Comparison of ENCODE assay signal across 2 cellular contexts in genomic region chr7:37729160-37729559, GRCh38.
TF ChIP-seq lines count a peak whose summit lies in the region.

No MANE protein-coding gene starts in this region.

TF ChIP-seq in GM23338, 12 proteins besides CTCF, POLR2A, EP300 and RAD21:
- TF ChIP-seq ETS1 (IDR thresholded peaks at IDR 0.05) (no peak), EZH2phosphoT487 (IDR thresholded peaks at IDR 0.05; ENCODE audit: unreplicated experiment) (no peak), ZNF462 (CRISPR knock-in tag; IDR thresholded peaks at IDR 0.05) (no peak), NANOG (IDR thresholded peaks at IDR 0.05; ENCODE audit: borderline replicate concordance) (no peak), CREB1 (CRISPR knock-in tag; IDR thresholded peaks at IDR 0.05; ENCODE audit: low read depth) (no peak)

TF ChIP-seq in GM12878, 131 proteins besides CTCF, POLR2A, EP300 and RAD21:
- TF ChIP-seq ZNF687 (IDR thresholded peaks at IDR 0.05) (no peak), NR2F1 (conservative IDR thresholded peaks at IDR 0.05) (0 out of 2 replicates have a peak, but pooled peaks have one; percentile 6)
TF ChIP-seq in GM12878: peak in this region for 1.
